In genomic region chr5:15386122-15386521, GRCh38 we compare ENCODE assay signal across 17 cellular contexts.
DNase-seq lines count a peak whose midpoint lies in the region; ATAC-seq and TF ChIP-seq lines count a peak whose summit lies in the region.
"Had no signal": no experiment of that assay in that cellular context is flagged by ENCODE, and none has a peak within 500 bp of the region (broad histone marks: within the 10 kb centered on the region; RNA-seq: fewer than 3 reads in every experiment).

No MANE protein-coding gene starts in this region.

- H3K14ac ChIP-seq in neuronal stem cell (ENCODE audit: low read length) = no peak overlapping the region

- no peak overlapping the region for H2AK5ac ChIP-seq in neuronal stem cell (ENCODE audit: low read depth, low read length)

- H3K4me2 ChIP-seq in neuronal stem cell (ENCODE audit: insufficient read depth, low read length, poor library complexity, severe bottlenecking) = no peak overlapping the region
- H3K4me2 ChIP-seq: A549; BLaER1 treated with 17β-estradiol and CSF1 and Interleukin-3, amounts not matched to agents 10 nM and 100 nM had no signal

- H3K4ac ChIP-seq in neuronal stem cell (ENCODE audit: low read length) = no peak overlapping the region

- no peaks in the 10 kb centered on the region for H3K4me1 Mint-ChIP-seq in stimulated activated naive CD8-positive, alpha-beta T cell treated with anti-CD3 and anti-CD28 coated beads, Interleukin-15, amount 100 ng/mL, for 72 hours
- H3K4me1 Mint-ChIP-seq in osteocyte (ENCODE audit: unreplicated experiment) = peaks cover 3% of the 10 kb centered on the region
- H3K4me1 Mint-ChIP-seq: B cell had no signal

- DNase-seq in SK-N-DZ (ENCODE audit: low spot score) (peak; percentile 28), neuronal stem cell (ENCODE audit: low spot score) (no peak), NCI-H510A treated with DMSO at 0.1 percent for 48 hours (lab: John Stamatoyannopoulos, UW) (no peak), osteocyte (ENCODE audit: extremely low spot score, unreplicated experiment) (no peak)
- no peak for DNase-seq in stimulated activated naive CD8-positive, alpha-beta T cell treated with anti-CD3 and anti-CD28 coated beads, Interleukin-15, amount 100 ng/mL, for 72 hours
- DNase-seq: AML-193; Caco-2; Calu3; CD4-positive, alpha-beta T cell; CD8-positive, alpha-beta T cell; DMS79 treated with DMSO at 0.1 percent for 48 hours; GF-D8 had no signal

- no peaks in the 10 kb centered on the region for H3K27me3 Mint-ChIP-seq in stimulated activated naive CD8-positive, alpha-beta T cell treated with anti-CD3 and anti-CD28 coated beads, Interleukin-15, amount 100 ng/mL, for 72 hours
- H3K27me3 Mint-ChIP-seq in osteocyte (ENCODE audit: unreplicated experiment) = peaks cover 39% of the 10 kb centered on the region
- H3K27me3 Mint-ChIP-seq: B cell; CD4-positive, alpha-beta T cell had no signal

- no peak overlapping the region for H4K91ac ChIP-seq in neuronal stem cell (ENCODE audit: low read depth, low read length, poor library complexity)

- H3K18ac ChIP-seq in neuronal stem cell (ENCODE audit: low read length) = no peak overlapping the region

- H3K9me3 ChIP-seq in neuronal stem cell (replicated peaks in 1 of 2; ENCODE audit: control insufficient read depth in 2 of 2, insufficient read depth in 1 of 2, low read depth in 1 of 2, low read length in 2 of 2) = no peaks in the 10 kb centered on the region
- H3K9me3 ChIP-seq: A549, Caco-2 had no signal

- H3K23ac ChIP-seq in neuronal stem cell (ENCODE audit: low read depth, low read length, poor library complexity) = no peak overlapping the region

- no peak overlapping the region for H3K4me3 ChIP-seq in neuronal stem cell (ENCODE audit: low read length in 2 of 2)
- H3K4me3 ChIP-seq: A549; BLaER1 treated with 17β-estradiol and CSF1 and Interleukin-3, amounts not matched to agents 10 nM and 100 nM had no signal

- peak; percentile 7 for ATAC-seq in stimulated activated naive CD8-positive, alpha-beta T cell treated with anti-CD3 and anti-CD28 coated beads, Interleukin-15, amount 100 ng/mL, for 72 hours
- ATAC-seq: A549; CD8-positive, alpha-beta T cell had no signal

- H3K36me3 ChIP-seq in neuronal stem cell (replicated peaks in 1 of 2; ENCODE audit: control insufficient read depth in 2 of 2, insufficient read depth in 2 of 2, low read length in 2 of 2) = no peaks in the 10 kb centered on the region
- H3K36me3 ChIP-seq: BLaER1 treated with 17β-estradiol and CSF1 and Interleukin-3, amounts not matched to agents 10 nM and 100 nM had no signal

- H3K79me1 ChIP-seq in neuronal stem cell (ENCODE audit: low read depth, low read length) = no peaks in the 10 kb centered on the region

- H3K36me3 Mint-ChIP-seq in osteocyte (ENCODE audit: unreplicated experiment) = no peaks in the 10 kb centered on the region
- H3K36me3 Mint-ChIP-seq: CD8-positive, alpha-beta T cell had no signal

- H2AFZ ChIP-seq in neuronal stem cell (ENCODE audit: low read length) = no peak overlapping the region

- H3K9ac ChIP-seq in neuronal stem cell (ENCODE audit: low read depth, low read length, poor library complexity) = peak overlapping the region; percentile 47
- H3K9ac ChIP-seq: BLaER1 treated with 17β-estradiol and CSF1 and Interleukin-3, amounts not matched to agents 10 nM and 100 nM had no signal

- H2BK120ac ChIP-seq in neuronal stem cell (ENCODE audit: low read depth, low read length) = no peak overlapping the region

- WGBS in neuronal stem cell (ENCODE audit: extremely low coverage in 2 of 2, insufficient read length in 2 of 2, insufficient replicate concordance in 1 of 2), 2 donors = no CpG with 5 or more reads among the region's 3 CpGs

- H2BK12ac ChIP-seq in neuronal stem cell (ENCODE audit: low read length) = no peak overlapping the region

- H3K27ac Mint-ChIP-seq in stimulated activated naive CD8-positive, alpha-beta T cell treated with anti-CD3 and anti-CD28 coated beads, Interleukin-15, amount 100 ng/mL, for 72 hours = no peak overlapping the region
- no peak overlapping the region for H3K27ac Mint-ChIP-seq in osteocyte (ENCODE audit: unreplicated experiment)
- H3K27ac Mint-ChIP-seq: B cell; CD4-positive, alpha-beta T cell; CD8-positive, alpha-beta T cell had no signal

- no peaks in the 10 kb centered on the region for H3K4me1 ChIP-seq in neuronal stem cell (ENCODE audit: control insufficient read depth in 2 of 2, insufficient read depth in 1 of 2, low read depth in 1 of 2, low read length in 2 of 2)
- H3K4me1 ChIP-seq: A549; BLaER1 treated with 17β-estradiol and CSF1 and Interleukin-3, amounts not matched to agents 10 nM and 100 nM; Caco-2 had no signal

- no peak overlapping the region for H2BK15ac ChIP-seq in neuronal stem cell (ENCODE audit: low read length)

- no peak overlapping the region for H2BK5ac ChIP-seq in neuronal stem cell (ENCODE audit: low read length)

- H3K9me3 Mint-ChIP-seq in stimulated activated naive CD8-positive, alpha-beta T cell treated with anti-CD3 and anti-CD28 coated beads, Interleukin-15, amount 100 ng/mL, for 72 hours = peaks cover 0 to 23% of the 10 kb centered on the region in 2 donors
- H3K9me3 Mint-ChIP-seq in osteocyte (ENCODE audit: unreplicated experiment) = no peaks in the 10 kb centered on the region

- H3K4me3 Mint-ChIP-seq in stimulated activated naive CD8-positive, alpha-beta T cell treated with anti-CD3 and anti-CD28 coated beads, Interleukin-15, amount 100 ng/mL, for 72 hours = no peak overlapping the region
- no peak overlapping the region for H3K4me3 Mint-ChIP-seq in osteocyte (ENCODE audit: unreplicated experiment)
- H3K4me3 Mint-ChIP-seq: B cell; CD4-positive, alpha-beta T cell; CD8-positive, alpha-beta T cell had no signal

- no peak for TF ChIP-seq CTCF in osteocyte (IDR thresholded peaks at IDR 0.05)

- H3K27ac ChIP-seq in neuronal stem cell (replicated peaks; ENCODE audit: low read length) = no peak overlapping the region
- H3K27ac ChIP-seq: 22Rv1; A549; BLaER1 treated with 17β-estradiol and CSF1 and Interleukin-3, amounts not matched to agents 10 nM and 100 nM; C4-2B had no signal

- no peaks in the 10 kb centered on the region for H3K27me3 ChIP-seq in neuronal stem cell (ENCODE audit: control insufficient read depth in 3 of 3, insufficient read depth in 3 of 3, low read depth in 1 of 3, low read length in 3 of 3)
- H3K27me3 ChIP-seq: BLaER1 treated with 17β-estradiol and CSF1 and Interleukin-3, amounts not matched to agents 10 nM and 100 nM had no signal

- H4K8ac ChIP-seq in neuronal stem cell (ENCODE audit: low read depth, low read length) = no peak overlapping the region
